8 cellular contexts compared by ENCODE assay signal in the genomic region with DNA sequence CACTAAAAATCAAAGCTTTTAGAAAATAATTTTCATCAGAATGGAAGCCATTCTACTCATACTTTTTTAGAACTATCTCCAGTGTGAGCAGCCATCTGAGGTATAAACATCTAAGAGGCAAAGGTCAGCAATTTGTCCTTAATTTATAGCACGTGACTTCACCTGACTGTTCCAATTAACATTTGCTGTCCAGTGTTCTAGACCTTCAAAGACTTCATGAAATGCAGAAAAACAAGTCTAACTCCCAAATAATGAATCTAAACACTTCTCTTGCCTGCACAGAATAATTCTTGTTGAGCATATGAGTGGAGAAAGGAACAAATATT. TPM values are rescaled to one million over a fixed set of nuclear protein-coding genes. Genes with fewer than 3 reads are reported as not detected.
A peak's percentile ranks its signal among the peaks of the same experiment; 100 is the strongest.
DNase-seq lines count a peak whose midpoint lies in the region; ATAC-seq and TF ChIP-seq lines count a peak whose summit lies in the region.

No MANE protein-coding gene starts in this region.

- ATAC-seq in activated T-cell treated with anti-CD3 and anti-CD28 coated beads, Interleukin-2, amount 50 U/mL, for 4 hours: no peak
- peak; percentile 16 for ATAC-seq in body of pancreas
- ATAC-seq in lower lobe of right lung: peak in 1 of 2 donors; percentile 57
- ATAC-seq in GM19035 (IDR thresholded peaks at IDR 0.05; ENCODE audit: unreplicated experiment): no peak
- ATAC-seq in GM19324 (IDR thresholded peaks at IDR 0.05; ENCODE audit: low FRiP score, unreplicated experiment): no peak
- ATAC-seq in HG03442 (IDR thresholded peaks at IDR 0.05; ENCODE audit: unreplicated experiment): no peak

- 3% methylated on average over 1 of the region's 1 CpG for WGBS in body of pancreas, 2 donors

- TF ChIP-seq CTCF in body of pancreas (IDR thresholded peaks at IDR 0.05) (no peak), lower lobe of right lung (IDR thresholded peaks at IDR 0.05) (no peak), type B pancreatic cell (conservative IDR thresholded peaks at IDR 0.05) (no peak)

- H3K36me3 Mint-ChIP-seq in activated T-cell treated with anti-CD3 and anti-CD28 coated beads, Interleukin-2, amount 50 U/mL, for 4 hours (ENCODE audit: insufficient read depth): peaks cover 16% of the 10 kb centered on the region
- H3K36me3 Mint-ChIP-seq in type B pancreatic cell: peaks cover 17% of the 10 kb centered on the region

- TF ChIP-seq POLR2A in body of pancreas (IDR thresholded peaks at IDR 0.05): no peak

- DNase-seq in activated T-cell treated with anti-CD3 and anti-CD28 coated beads, Interleukin-2, amount 50 U/mL, for 4 hours: no peak
- no peak for DNase-seq in activated T-cell treated with anti-CD3 and anti-CD28 coated beads, Interleukin-2, amount 50 U/mL, for 48 hours
- no peak for DNase-seq in body of pancreas
- no peak for DNase-seq in lower lobe of right lung
- DNase-seq in type B pancreatic cell (ENCODE audit: extremely low spot score, unreplicated experiment): no peak

- peaks cover 65% of the 10 kb centered on the region for H3K4me1 Mint-ChIP-seq in activated T-cell treated with anti-CD3 and anti-CD28 coated beads, Interleukin-2, amount 50 U/mL, for 4 hours (ENCODE audit: low read depth)
- peaks cover 14% of the 10 kb centered on the region for H3K4me1 Mint-ChIP-seq in type B pancreatic cell (ENCODE audit: unreplicated experiment)

- peaks cover 8% of the 10 kb centered on the region for H3K9me3 Mint-ChIP-seq in activated T-cell treated with anti-CD3 and anti-CD28 coated beads, Interleukin-2, amount 50 U/mL, for 4 hours
- H3K9me3 Mint-ChIP-seq in type B pancreatic cell: peaks cover under 1% of the 10 kb centered on the region

- peak overlapping the region; percentile 74 for H3K4me3 Mint-ChIP-seq in activated T-cell treated with anti-CD3 and anti-CD28 coated beads, Interleukin-2, amount 50 U/mL, for 4 hours
- H3K4me3 Mint-ChIP-seq in type B pancreatic cell: peak overlapping the region; percentile 80

- H3K27ac ChIP-seq in body of pancreas: peak overlapping the region in 3 of 4 donors; percentile 52 to 75 (median 74)
- H3K27ac ChIP-seq in lower lobe of right lung: peak overlapping the region; percentile 87

- H3K27me3 ChIP-seq in body of pancreas (no peaks in the 10 kb centered on the region), lower lobe of right lung (ENCODE audit: low read depth) (no peaks in the 10 kb centered on the region)

- no peaks in the 10 kb centered on the region for H3K27me3 Mint-ChIP-seq in activated T-cell treated with anti-CD3 and anti-CD28 coated beads, Interleukin-2, amount 50 U/mL, for 4 hours (ENCODE audit: low read depth)
- no peaks in the 10 kb centered on the region for H3K27me3 Mint-ChIP-seq in type B pancreatic cell

- H3K9me3 ChIP-seq in body of pancreas (no peaks in the 10 kb centered on the region), lower lobe of right lung (no peaks in the 10 kb centered on the region)

- H3K4me3 ChIP-seq in body of pancreas: no peak overlapping the region
- peak overlapping the region; percentile 43 for H3K4me3 ChIP-seq in lower lobe of right lung

- no peaks in the 10 kb centered on the region for H3K36me3 ChIP-seq in body of pancreas (replicated peaks in 1 of 2; ENCODE audit: insufficient read depth in 1 of 2, low read depth in 2 of 2)
- H3K36me3 ChIP-seq in lower lobe of right lung: peaks cover 19% of the 10 kb centered on the region

- H3K27ac Mint-ChIP-seq in type B pancreatic cell: peak overlapping the region; percentile 98

- peaks cover 53% of the 10 kb centered on the region for H3K4me1 ChIP-seq in body of pancreas
- H3K4me1 ChIP-seq in lower lobe of right lung: peaks cover 33% of the 10 kb centered on the region

- intact Hi-C loops in body of pancreas (cut with DNase I): no loop called here
- intact Hi-C loops in lower lobe of right lung (cut with DNase I): no loop called here

RNA-seq across cellular contexts. Expression of a gene that starts 12.0 kb away (rescaled TPM):
- 10 to 100 TPM; 62.0 to 70.6 (median 69.9) TPM for total RNA-seq in activated T-cell treated with anti-CD3 and anti-CD28 coated beads, Interleukin-2, amount 50 U/mL, for 4 hours
- 10 to 100 TPM; 30.9 to 46.8 TPM for total RNA-seq in body of pancreas
- 50.2 TPM for total RNA-seq in lower lobe of right lung
- total RNA-seq in type B pancreatic cell (ENCODE audit: low replicate concordance): 42.8 and 53.0 TPM in 2 replicates

RNA-seq across cellular contexts. Expression of a gene that starts 52.6 kb away (rescaled TPM):
- not detected for total RNA-seq in activated T-cell treated with anti-CD3 and anti-CD28 coated beads, Interleukin-2, amount 50 U/mL, for 4 hours
- total RNA-seq in body of pancreas (1 to 10 TPM; 2.1 to 3.6 TPM), lower lobe of right lung (1.0 TPM), type B pancreatic cell (ENCODE audit: low replicate concordance) (0.43 and 0.62 TPM in 2 replicates)
